ENCODE assay signal across 1 cellular context in genomic region chr3:187750513-187751123, GRCh38.
TF ChIP-seq lines count a peak whose summit lies in the region.

No MANE protein-coding gene starts in this region.

TF ChIP-seq in GM23338, 12 proteins besides CTCF, POLR2A, EP300 and RAD21 (continued from another document):
- TF ChIP-seq ZNF462 (CRISPR knock-in tag; IDR thresholded peaks at IDR 0.05) (no peak), STAT1 (IDR thresholded peaks at IDR 0.05; ENCODE audit: unreplicated experiment) (no peak)
TF ChIP-seq in GM23338: peak in this region for 0.
